1 cellular context compared by ENCODE assay signal in the genomic region with DNA sequence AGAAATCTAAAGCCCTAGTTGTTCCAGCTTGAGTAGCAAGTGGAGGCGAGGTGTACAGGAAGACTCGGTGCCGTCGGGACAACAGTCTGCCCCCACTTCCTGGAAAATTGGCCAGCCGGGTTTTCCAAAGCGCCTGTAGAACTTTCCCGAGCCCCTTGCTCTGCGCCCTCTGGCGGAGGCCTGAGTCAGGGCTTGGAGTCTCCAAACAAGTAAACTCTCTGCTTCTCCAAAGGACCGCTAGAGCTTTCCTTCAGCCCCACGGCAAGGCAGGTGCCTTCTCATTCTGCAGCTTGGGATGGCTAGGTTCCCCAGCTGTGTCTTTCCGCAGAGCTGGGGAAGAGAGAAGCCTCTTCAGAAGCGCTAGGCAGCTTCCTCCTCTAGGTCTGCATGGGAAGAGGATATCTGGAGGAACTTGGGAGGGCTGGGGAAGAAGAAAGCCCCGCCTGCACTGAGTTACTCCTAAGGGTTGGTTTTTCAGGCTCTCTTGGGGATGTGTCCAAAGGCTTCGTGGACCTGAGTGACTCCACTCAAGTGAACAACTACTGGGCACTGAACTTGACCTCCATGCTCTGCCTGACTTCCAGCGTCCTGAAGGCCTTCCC.
TF ChIP-seq lines count a peak whose summit lies in the region.

No MANE protein-coding gene starts in this region.

TF ChIP-seq in HEK293, 187 proteins besides CTCF, POLR2A, EP300 and RAD21 (continued from another document and continues in another):
- TF ChIP-seq, protein P1, sequence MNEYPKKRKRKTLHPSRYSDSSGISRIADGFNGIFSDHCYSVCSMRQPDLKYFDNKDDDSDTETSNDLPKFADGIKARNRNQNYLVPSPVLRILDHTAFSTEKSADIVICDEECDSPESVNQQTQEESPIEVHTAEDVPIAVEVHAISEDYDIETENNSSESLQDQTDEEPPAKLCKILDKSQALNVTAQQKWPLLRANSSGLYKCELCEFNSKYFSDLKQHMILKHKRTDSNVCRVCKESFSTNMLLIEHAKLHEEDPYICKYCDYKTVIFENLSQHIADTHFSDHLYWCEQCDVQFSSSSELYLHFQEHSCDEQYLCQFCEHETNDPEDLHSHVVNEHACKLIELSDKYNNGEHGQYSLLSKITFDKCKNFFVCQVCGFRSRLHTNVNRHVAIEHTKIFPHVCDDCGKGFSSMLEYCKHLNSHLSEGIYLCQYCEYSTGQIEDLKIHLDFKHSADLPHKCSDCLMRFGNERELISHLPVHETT (tag by site-specific recombination; IDR thresholded peaks at IDR 0.05) = 0 out of 2 replicates have a peak, but pooled peaks have one; percentile 48
- TF ChIP-seq ZNF19 (tag by site-specific recombination; IDR thresholded peaks at IDR 0.05; ENCODE audit: low read depth) (no peak), ZNF664 (tag by site-specific recombination; IDR thresholded peaks at IDR 0.05) (no peak), FEZF1 (tag by site-specific recombination; IDR thresholded peaks at IDR 0.05) (no peak), ZNF132 (tag by site-specific recombination; IDR thresholded peaks at IDR 0.05; ENCODE audit: borderline replicate concordance) (no peak), TRIM28 (IDR thresholded peaks at IDR 0.05; ENCODE audit: borderline replicate concordance, low read length) (0 out of 2 replicates have a peak, but pooled peaks have one; percentile 44), ZSCAN30 (tag by site-specific recombination; IDR thresholded peaks at IDR 0.05) (peak; percentile 28; the same call in 1 of the 2 replicates), ZNF558 (tag by site-specific recombination; IDR thresholded peaks at IDR 0.05) (no peak), ZNF629 (tag by site-specific recombination; IDR thresholded peaks at IDR 0.05) (peak; percentile 29; the same call in 1 of the 2 replicates), ZNF114 (tag by site-specific recombination; IDR thresholded peaks at IDR 0.05) (no peak), ZNF16 (tag by site-specific recombination; IDR thresholded peaks at IDR 0.05; ENCODE audit: low read depth) (no peak), SP7 (tag by site-specific recombination; IDR thresholded peaks at IDR 0.05) (0 out of 2 replicates have a peak, but pooled peaks have one; percentile 31), IKZF3 (tag by site-specific recombination; IDR thresholded peaks at IDR 0.05) (peak; percentile 93), ZBTB21 (tag by site-specific recombination; IDR thresholded peaks at IDR 0.05) (no peak), ZNF48 (tag by site-specific recombination; IDR thresholded peaks at IDR 0.05) (no peak), PRDM1 (tag by site-specific recombination; IDR thresholded peaks at IDR 0.05) (0 out of 2 replicates have a peak, but pooled peaks have one; percentile 14), ZNF544 (tag by site-specific recombination; IDR thresholded peaks at IDR 0.05) (no peak), REPIN1 (tag by site-specific recombination; IDR thresholded peaks at IDR 0.05; ENCODE audit: low read depth) (no peak), ZXDB (tag by site-specific recombination; IDR thresholded peaks at IDR 0.05) (0 out of 2 replicates have a peak, but pooled peaks have one; percentile 13), ZNF548 (tag by site-specific recombination; IDR thresholded peaks at IDR 0.05) (no peak), ZNF530 (tag by site-specific recombination; IDR thresholded peaks at IDR 0.05; ENCODE audit: low read depth) (no peak), ZNF394 (tag by site-specific recombination; IDR thresholded peaks at IDR 0.05; ENCODE audit: borderline replicate concordance) (peak; percentile 55; the same call in 1 of the 2 replicates), ZNF654 (tag by site-specific recombination; IDR thresholded peaks at IDR 0.05; ENCODE audit: low read depth) (peak; percentile 26), ZEB2 (tag by site-specific recombination; IDR thresholded peaks at IDR 0.05) (peak; percentile 61), ZNF2 (tag by site-specific recombination; IDR thresholded peaks at IDR 0.05) (peak; percentile 60; the same call in 1 of the 2 replicates), SCRT2 (tag by site-specific recombination; IDR thresholded peaks at IDR 0.05) (peak; percentile 58), ZNF777 (tag by site-specific recombination; IDR thresholded peaks at IDR 0.05; ENCODE audit: borderline replicate concordance) (0 out of 2 replicates have a peak, but pooled peaks have one; percentile 38), KLF16 (tag by site-specific recombination; IDR thresholded peaks at IDR 0.05) (peak; percentile 20), ZNF521 (tag by site-specific recombination; IDR thresholded peaks at IDR 0.05) (no peak), SP3 (tag by site-specific recombination; IDR thresholded peaks at IDR 0.05) (0 out of 2 replicates have a peak, but pooled peaks have one; percentile 40), HOXA7 (CRISPR knock-in tag; IDR thresholded peaks at IDR 0.05; ENCODE audit: borderline replicate concordance) (no peak), GFI1B (tag by site-specific recombination; IDR thresholded peaks at IDR 0.05) (no peak), ZBTB8A (tag by site-specific recombination; IDR thresholded peaks at IDR 0.05) (peak; percentile 86), ZNF23 (tag by site-specific recombination; IDR thresholded peaks at IDR 0.05; ENCODE audit: borderline replicate concordance) (no peak), ZFP69B (tag by site-specific recombination; IDR thresholded peaks at IDR 0.05) (peak; percentile 54; the same call in 1 of the 2 replicates), ZNF239 (tag by site-specific recombination; IDR thresholded peaks at IDR 0.05) (no peak)
- TF ChIP-seq, protein P2, sequence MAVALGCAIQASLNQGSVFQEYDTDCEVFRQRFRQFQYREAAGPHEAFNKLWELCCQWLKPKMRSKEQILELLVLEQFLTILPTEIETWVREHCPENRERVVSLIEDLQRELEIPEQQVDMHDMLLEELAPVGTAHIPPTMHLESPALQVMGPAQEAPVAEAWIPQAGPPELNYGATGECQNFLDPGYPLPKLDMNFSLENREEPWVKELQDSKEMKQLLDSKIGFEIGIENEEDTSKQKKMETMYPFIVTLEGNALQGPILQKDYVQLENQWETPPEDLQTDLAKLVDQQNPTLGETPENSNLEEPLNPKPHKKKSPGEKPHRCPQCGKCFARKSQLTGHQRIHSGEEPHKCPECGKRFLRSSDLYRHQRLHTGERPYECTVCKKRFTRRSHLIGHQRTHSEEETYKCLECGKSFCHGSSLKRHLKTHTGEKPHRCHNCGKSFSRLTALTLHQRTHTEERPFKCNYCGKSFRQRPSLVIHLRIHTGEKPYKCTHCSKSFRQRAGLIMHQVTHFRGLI (tag by site-specific recombination; IDR thresholded peaks at IDR 0.05) = peak; percentile 87
- TF ChIP-seq, protein P3, sequence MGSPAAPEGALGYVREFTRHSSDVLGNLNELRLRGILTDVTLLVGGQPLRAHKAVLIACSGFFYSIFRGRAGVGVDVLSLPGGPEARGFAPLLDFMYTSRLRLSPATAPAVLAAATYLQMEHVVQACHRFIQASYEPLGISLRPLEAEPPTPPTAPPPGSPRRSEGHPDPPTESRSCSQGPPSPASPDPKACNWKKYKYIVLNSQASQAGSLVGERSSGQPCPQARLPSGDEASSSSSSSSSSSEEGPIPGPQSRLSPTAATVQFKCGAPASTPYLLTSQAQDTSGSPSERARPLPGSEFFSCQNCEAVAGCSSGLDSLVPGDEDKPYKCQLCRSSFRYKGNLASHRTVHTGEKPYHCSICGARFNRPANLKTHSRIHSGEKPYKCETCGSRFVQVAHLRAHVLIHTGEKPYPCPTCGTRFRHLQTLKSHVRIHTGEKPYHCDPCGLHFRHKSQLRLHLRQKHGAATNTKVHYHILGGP (tag by site-specific recombination; IDR thresholded peaks at IDR 0.05) = no peak
- TF ChIP-seq, protein P4, sequence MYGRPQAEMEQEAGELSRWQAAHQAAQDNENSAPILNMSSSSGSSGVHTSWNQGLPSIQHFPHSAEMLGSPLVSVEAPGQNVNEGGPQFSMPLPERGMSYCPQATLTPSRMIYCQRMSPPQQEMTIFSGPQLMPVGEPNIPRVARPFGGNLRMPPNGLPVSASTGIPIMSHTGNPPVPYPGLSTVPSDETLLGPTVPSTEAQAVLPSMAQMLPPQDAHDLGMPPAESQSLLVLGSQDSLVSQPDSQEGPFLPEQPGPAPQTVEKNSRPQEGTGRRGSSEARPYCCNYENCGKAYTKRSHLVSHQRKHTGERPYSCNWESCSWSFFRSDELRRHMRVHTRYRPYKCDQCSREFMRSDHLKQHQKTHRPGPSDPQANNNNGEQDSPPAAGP (tag by site-specific recombination; IDR thresholded peaks at IDR 0.05) = 0 out of 2 replicates have a peak, but pooled peaks have one; percentile 26
- TF ChIP-seq, protein P5, sequence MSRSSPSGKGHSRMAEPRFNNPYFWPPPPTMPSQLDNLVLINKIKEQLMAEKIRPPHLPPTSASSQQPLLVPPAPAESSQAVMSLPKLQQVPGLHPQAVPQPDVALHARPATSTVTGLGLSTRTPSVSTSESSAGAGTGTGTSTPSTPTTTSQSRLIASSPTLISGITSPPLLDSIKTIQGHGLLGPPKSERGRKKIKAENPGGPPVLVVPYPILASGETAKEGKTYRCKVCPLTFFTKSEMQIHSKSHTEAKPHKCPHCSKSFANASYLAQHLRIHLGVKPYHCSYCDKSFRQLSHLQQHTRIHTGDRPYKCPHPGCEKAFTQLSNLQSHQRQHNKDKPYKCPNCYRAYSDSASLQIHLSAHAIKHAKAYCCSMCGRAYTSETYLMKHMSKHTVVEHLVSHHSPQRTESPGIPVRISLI (tag by site-specific recombination; IDR thresholded peaks at IDR 0.05) = no peak
- TF ChIP-seq, protein P6, sequence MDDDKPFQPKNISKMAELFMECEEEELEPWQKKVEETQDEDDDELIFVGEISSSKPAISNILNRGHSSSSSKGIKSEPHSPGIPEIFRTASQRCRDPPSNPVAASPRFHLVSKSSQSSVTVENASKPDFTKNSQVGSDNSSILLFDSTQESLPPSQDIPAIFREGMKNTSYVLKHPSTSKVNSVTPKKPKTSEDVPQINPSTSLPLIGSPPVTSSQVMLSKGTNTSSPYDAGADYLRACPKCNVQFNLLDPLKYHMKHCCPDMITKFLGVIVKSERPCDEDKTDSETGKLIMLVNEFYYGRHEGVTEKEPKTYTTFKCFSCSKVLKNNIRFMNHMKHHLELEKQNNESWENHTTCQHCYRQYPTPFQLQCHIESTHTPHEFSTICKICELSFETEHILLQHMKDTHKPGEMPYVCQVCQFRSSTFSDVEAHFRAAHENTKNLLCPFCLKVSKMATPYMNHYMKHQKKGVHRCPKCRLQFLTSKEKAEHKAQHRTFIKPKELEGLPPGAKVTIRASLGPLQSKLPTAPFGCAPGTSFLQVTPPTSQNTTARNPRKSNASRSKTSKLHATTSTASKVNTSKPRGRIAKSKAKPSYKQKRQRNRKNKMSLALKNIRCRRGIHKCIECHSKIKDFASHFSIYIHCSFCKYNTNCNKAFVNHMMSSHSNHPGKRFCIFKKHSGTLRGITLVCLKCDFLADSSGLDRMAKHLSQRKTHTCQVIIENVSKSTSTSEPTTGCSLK (tag by site-specific recombination; IDR thresholded peaks at IDR 0.05) = no peak
- TF ChIP-seq, protein P7, sequence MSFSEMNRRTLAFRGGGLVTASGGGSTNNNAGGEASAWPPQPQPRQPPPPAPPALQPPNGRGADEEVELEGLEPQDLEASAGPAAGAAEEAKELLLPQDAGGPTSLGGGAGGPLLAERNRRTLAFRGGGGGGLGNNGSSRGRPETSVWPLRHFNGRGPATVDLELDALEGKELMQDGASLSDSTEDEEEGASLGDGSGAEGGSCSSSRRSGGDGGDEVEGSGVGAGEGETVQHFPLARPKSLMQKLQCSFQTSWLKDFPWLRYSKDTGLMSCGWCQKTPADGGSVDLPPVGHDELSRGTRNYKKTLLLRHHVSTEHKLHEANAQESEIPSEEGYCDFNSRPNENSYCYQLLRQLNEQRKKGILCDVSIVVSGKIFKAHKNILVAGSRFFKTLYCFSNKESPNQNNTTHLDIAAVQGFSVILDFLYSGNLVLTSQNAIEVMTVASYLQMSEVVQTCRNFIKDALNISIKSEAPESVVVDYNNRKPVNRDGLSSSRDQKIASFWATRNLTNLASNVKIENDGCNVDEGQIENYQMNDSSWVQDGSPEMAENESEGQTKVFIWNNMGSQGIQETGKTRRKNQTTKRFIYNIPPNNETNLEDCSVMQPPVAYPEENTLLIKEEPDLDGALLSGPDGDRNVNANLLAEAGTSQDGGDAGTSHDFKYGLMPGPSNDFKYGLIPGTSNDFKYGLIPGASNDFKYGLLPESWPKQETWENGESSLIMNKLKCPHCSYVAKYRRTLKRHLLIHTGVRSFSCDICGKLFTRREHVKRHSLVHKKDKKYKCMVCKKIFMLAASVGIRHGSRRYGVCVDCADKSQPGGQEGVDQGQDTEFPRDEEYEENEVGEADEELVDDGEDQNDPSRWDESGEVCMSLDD (tag by site-specific recombination; IDR thresholded peaks at IDR 0.05) = peak; percentile 39; the same call in 1 of the 2 replicates
- TF ChIP-seq, protein P8, sequence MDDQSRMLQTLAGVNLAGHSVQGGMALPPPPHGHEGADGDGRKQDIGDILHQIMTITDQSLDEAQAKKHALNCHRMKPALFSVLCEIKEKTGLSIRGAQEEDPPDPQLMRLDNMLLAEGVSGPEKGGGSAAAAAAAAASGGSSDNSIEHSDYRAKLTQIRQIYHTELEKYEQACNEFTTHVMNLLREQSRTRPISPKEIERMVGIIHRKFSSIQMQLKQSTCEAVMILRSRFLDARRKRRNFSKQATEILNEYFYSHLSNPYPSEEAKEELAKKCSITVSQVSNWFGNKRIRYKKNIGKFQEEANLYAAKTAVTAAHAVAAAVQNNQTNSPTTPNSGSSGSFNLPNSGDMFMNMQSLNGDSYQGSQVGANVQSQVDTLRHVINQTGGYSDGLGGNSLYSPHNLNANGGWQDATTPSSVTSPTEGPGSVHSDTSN (CRISPR knock-in tag; IDR thresholded peaks at IDR 0.05) = no peak
- TF ChIP-seq, protein P9, sequence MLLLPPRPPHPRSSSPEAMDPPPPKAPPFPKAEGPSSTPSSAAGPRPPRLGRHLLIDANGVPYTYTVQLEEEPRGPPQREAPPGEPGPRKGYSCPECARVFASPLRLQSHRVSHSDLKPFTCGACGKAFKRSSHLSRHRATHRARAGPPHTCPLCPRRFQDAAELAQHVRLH (tag by site-specific recombination; IDR thresholded peaks at IDR 0.05) = no peak
- TF ChIP-seq, protein P10, sequence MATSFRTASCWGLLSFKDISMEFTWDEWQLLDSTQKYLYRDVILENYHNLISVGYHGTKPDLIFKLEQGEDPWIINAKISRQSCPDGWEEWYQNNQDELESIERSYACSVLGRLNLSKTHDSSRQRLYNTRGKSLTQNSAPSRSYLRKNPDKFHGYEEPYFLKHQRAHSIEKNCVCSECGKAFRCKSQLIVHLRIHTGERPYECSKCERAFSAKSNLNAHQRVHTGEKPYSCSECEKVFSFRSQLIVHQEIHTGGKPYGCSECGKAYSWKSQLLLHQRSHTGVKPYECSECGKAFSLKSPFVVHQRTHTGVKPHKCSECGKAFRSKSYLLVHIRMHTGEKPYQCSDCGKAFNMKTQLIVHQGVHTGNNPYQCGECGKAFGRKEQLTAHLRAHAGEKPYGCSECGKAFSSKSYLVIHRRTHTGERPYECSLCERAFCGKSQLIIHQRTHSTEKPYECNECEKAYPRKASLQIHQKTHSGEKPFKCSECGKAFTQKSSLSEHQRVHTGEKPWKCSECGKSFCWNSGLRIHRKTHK (tag by site-specific recombination; IDR thresholded peaks at IDR 0.05) = no peak
- TF ChIP-seq, protein P11, sequence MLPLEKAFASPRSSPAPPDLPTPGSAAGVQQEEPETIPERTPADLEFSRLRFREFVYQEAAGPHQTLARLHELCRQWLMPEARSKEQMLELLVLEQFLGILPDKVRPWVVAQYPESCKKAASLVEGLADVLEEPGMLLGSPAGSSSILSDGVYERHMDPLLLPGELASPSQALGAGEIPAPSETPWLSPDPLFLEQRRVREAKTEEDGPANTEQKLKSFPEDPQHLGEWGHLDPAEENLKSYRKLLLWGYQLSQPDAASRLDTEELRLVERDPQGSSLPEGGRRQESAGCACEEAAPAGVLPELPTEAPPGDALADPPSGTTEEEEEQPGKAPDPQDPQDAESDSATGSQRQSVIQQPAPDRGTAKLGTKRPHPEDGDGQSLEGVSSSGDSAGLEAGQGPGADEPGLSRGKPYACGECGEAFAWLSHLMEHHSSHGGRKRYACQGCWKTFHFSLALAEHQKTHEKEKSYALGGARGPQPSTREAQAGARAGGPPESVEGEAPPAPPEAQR (tag by site-specific recombination; IDR thresholded peaks at IDR 0.05) = no peak
